In genomic region chr17:40541873-40542561, GRCh38 we compare ENCODE assay signal across 10 cellular contexts. TPM values are rescaled to one million over a fixed set of nuclear protein-coding genes. Genes with fewer than 3 reads are reported as not detected.
A peak's percentile ranks its signal among the peaks of the same experiment; 100 is the strongest.
DNase-seq lines count a peak whose midpoint lies in the region; ATAC-seq and TF ChIP-seq lines count a peak whose summit lies in the region.
"Had no signal": no experiment of that assay in that cellular context is flagged by ENCODE, and none has a peak within 500 bp of the region (broad histone marks: within the 10 kb centered on the region; RNA-seq: fewer than 3 reads in every experiment).

No MANE protein-coding gene starts in this region.

- H3K9me3 ChIP-seq in GM23248 (ENCODE audit: low read depth): no peaks in the 10 kb centered on the region
- H3K9me3 ChIP-seq in sigmoid colon: no peaks in the 10 kb centered on the region
- H3K9me3 ChIP-seq in A673 (ENCODE audit: low read depth, low read length, poor library complexity, severe bottlenecking): no peaks in the 10 kb centered on the region
- H3K9me3 ChIP-seq: SJSA1 had no signal

- H3K4me1 Mint-ChIP-seq in activated T-helper 17 cell treated with anti-CD3 and anti-CD28 coated beads, Interleukin-2, amount 50 U/mL, for 72 hours: peaks cover 61% of the 10 kb centered on the region

- H3K36me3 Mint-ChIP-seq in activated T-helper 17 cell treated with anti-CD3 and anti-CD28 coated beads, Interleukin-2, amount 50 U/mL, for 72 hours (ENCODE audit: low read depth): peaks cover 21% of the 10 kb centered on the region

- intact Hi-C loops in left cardiac atrium (cut with DNase I): no loop called here
- intact Hi-C loops in sigmoid colon (cut with DNase I): no loop called here
- intact Hi-C loops in A673 (cut with micrococcal nuclease; ENCODE audit: unreplicated experiment): no loop called here

- H3K79me2 ChIP-seq in GM23248 (ENCODE audit: insufficient read depth): no peaks in the 10 kb centered on the region

- H3K27ac ChIP-seq in GM23248 (peak overlapping the region; percentile 97), sigmoid colon (peak overlapping the region; percentile 83 to 89 (median 84)), A673 (ENCODE audit: low read depth, low read length, poor library complexity, severe bottlenecking) (no peak overlapping the region)
- H3K27ac ChIP-seq: SJSA1 had no signal

- H3K9me2 ChIP-seq in GM23248 (ENCODE audit: insufficient read depth): no peaks in the 10 kb centered on the region

- ATAC-seq in activated T-helper 17 cell treated with anti-CD3 and anti-CD28 coated beads, Interleukin-2, amount 50 U/mL, for 72 hours (replicated peaks): no peak
- ATAC-seq in left cardiac atrium (peak; percentile 54 to 81), HG03097 (IDR thresholded peaks at IDR 0.05; ENCODE audit: low FRiP score, unreplicated experiment) (no peak)

- H3K4me3 ChIP-seq in GM23248 (no peak overlapping the region), sigmoid colon (no peak overlapping the region), A673 (ENCODE audit: low read depth, low read length, poor library complexity, severe bottlenecking) (no peak overlapping the region)
- H3K4me3 ChIP-seq: SJSA1 had no signal

- peaks cover 34% of the 10 kb centered on the region for H3K4me1 ChIP-seq in GM23248 (ENCODE audit: insufficient read depth)
- peaks cover 0 to 68% (median 55%) of the 10 kb centered on the region in 4 donors for H3K4me1 ChIP-seq in sigmoid colon
- peaks cover 9% of the 10 kb centered on the region for H3K4me1 ChIP-seq in A673 (ENCODE audit: insufficient read depth, low read length, poor library complexity, severe bottlenecking)

- no peaks in the 10 kb centered on the region for H4K20me1 ChIP-seq in GM23248 (ENCODE audit: insufficient read depth)

- H2AFZ ChIP-seq in GM23248: peak overlapping the region; percentile 47

- DNase-seq in GM23248 (peak; percentile 69), left cardiac atrium (peak; percentile 87), sigmoid colon (no peak), A673 (ENCODE audit: low spot score) (no peak), ureter (ENCODE audit: low spot score) (no peak), NCI-H2107 treated with DMSO at 0.1 percent for 48 hours (lab: John Stamatoyannopoulos, UW; ENCODE audit: unreplicated experiment) (no peak)
- DNase-seq: stimulated activated CD4-positive, alpha-beta T cell treated with anti-CD3 and anti-CD28 coated beads, Interleukin-12 subunit alpha, Interleukin-12 subunit beta, amount 100 ng/mL, for 4 hours had no signal

- no peaks in the 10 kb centered on the region for H3K9me3 Mint-ChIP-seq in activated T-helper 17 cell treated with anti-CD3 and anti-CD28 coated beads, Interleukin-2, amount 50 U/mL, for 72 hours

- 46 to 51% methylated on average over 16 to 18 of the region's 18 CpGs for WGBS in GM23248 (ENCODE audit: low coverage in 1 of 2, low lambda C conversion rate in 2 of 2, missing lambda C conversion rate in 2 of 2), 2 experiments
- WGBS in sigmoid colon, 2 donors: 68 to 77% methylated on average over 18 of the region's 18 CpGs

- no peak for TF ChIP-seq POLR2A in sigmoid colon (IDR thresholded peaks at IDR 0.05)

- H3K27me3 ChIP-seq in GM23248 (replicated peaks; ENCODE audit: insufficient read depth): no peaks in the 10 kb centered on the region
- H3K27me3 ChIP-seq in sigmoid colon: no peaks in the 10 kb centered on the region
- H3K27me3 ChIP-seq in A673 (replicated peaks; ENCODE audit: insufficient read depth, low read depth, low read length, poor library complexity): no peaks in the 10 kb centered on the region
- H3K27me3 ChIP-seq: SJSA1 had no signal

- no TSS peak for BruUV-seq in A673 (replicated peaks; lab: Mats Ljungman, UMichigan)

- no peak for TF ChIP-seq EP300 in sigmoid colon (IDR thresholded peaks at IDR 0.05)

- H3K27ac Mint-ChIP-seq in activated T-helper 17 cell treated with anti-CD3 and anti-CD28 coated beads, Interleukin-2, amount 50 U/mL, for 72 hours: peak overlapping the region; percentile 100

- peak overlapping the region; percentile 94 for H3K4me3 Mint-ChIP-seq in activated T-helper 17 cell treated with anti-CD3 and anti-CD28 coated beads, Interleukin-2, amount 50 U/mL, for 72 hours

- no peaks in the 10 kb centered on the region for H3K27me3 Mint-ChIP-seq in activated T-helper 17 cell treated with anti-CD3 and anti-CD28 coated beads, Interleukin-2, amount 50 U/mL, for 72 hours

- no peak for TF ChIP-seq CTCF in sigmoid colon (IDR thresholded peaks at IDR 0.05)
- no peak for TF ChIP-seq CTCF in A673 (conservative IDR thresholded peaks at IDR 0.05; ENCODE audit: low read depth, low read length)

- in situ Hi-C loops in GM23248 (cut with MboI): no loop called here

- CTCF ChIA-PET in A673 (lab: Charles Lee): no interaction called here

- peak overlapping the region; percentile 30 for H3K4me2 ChIP-seq in GM23248 (ENCODE audit: unreplicated experiment)

- POLR2A ChIA-PET in A673 (lab: Charles Lee; ENCODE audit: low non-redundant PET): interaction anchor here (0.6 kb wide), 2 partner anchors 145 to 147 kb away, joined by 12 to 14 read pairs; no protein-coding TSS in a partner anchor

- H3F3A ChIP-seq in GM23248 (ENCODE audit: insufficient read depth): peaks cover 17% of the 10 kb centered on the region

- H3K36me3 ChIP-seq in GM23248 (ENCODE audit: low read depth) (no peaks in the 10 kb centered on the region), sigmoid colon (no peaks in the 10 kb centered on the region), A673 (ENCODE audit: insufficient read depth, low read length, poor library complexity, severe bottlenecking) (no peaks in the 10 kb centered on the region)
- H3K36me3 ChIP-seq: SJSA1 had no signal

- peak overlapping the region; percentile 81 for H3K9ac ChIP-seq in GM23248

RNA-seq across cellular contexts. Expression of gene CCR7, which starts 23.3 kb away (rescaled TPM):
- total RNA-seq in GM23248 (2014; rRNA removed; shearing (Covaris generic)): not detected in 2 replicates
- 0.68 and 1.2 TPM in 2 replicates for polyA plus RNA-seq in GM23248 (2016; fragmentation: Nextera tagmentation; extraction: Ambion mirVana)
- total RNA-seq in activated T-helper 17 cell treated with anti-CD3 and anti-CD28 coated beads, Interleukin-2, amount 50 U/mL, for 72 hours: 100 to 1,000 TPM; 140 to 304 TPM
- total RNA-seq in left cardiac atrium: under 1 TPM; 0.29 to 0.53 TPM
- total RNA-seq in sigmoid colon: not detected
- polyA plus RNA-seq in sigmoid colon: 10 to 100 TPM in 1 of 3 donors, not detected in 2; 73.5 TPM
- 0.30 and 0.55 TPM in 2 replicates for total RNA-seq in A673 (2021)
- 0.57 TPM for total RNA-seq in ureter
- total RNA-seq: SJSA1 had no signal

RNA-seq across cellular contexts. Expression of gene TNS4, which starts 40.6 kb away (rescaled TPM):
- total RNA-seq in GM23248 (2014; rRNA removed; shearing (Covaris generic)): not detected in 2 replicates
- 0.20 and 0.44 TPM in 2 replicates for polyA plus RNA-seq in GM23248 (2016; fragmentation: Nextera tagmentation; extraction: Ambion mirVana)
- 10 to 100 TPM in 1 of 2 donors, 1 to 10 TPM in 1; 8.8 to 19.8 TPM for total RNA-seq in activated T-helper 17 cell treated with anti-CD3 and anti-CD28 coated beads, Interleukin-2, amount 50 U/mL, for 72 hours
- not detected for total RNA-seq in left cardiac atrium
- not detected for total RNA-seq in sigmoid colon
- 1 to 10 TPM; 1.2 to 6.9 (median 1.8) TPM for polyA plus RNA-seq in sigmoid colon
- total RNA-seq in A673 (2021): not detected in 2 replicates
- 53.1 TPM for total RNA-seq in ureter
- total RNA-seq: SJSA1 had no signal

Comparison
In these comparisons a context has a peak if more than half of its experiments do, and no peak if none do; other contexts are left out.
1. DNase-seq: peak in GM23248 (single experiment) and left cardiac atrium (single experiment); none in sigmoid colon (single experiment), A673 (single experiment), ureter (single experiment) and NCI-H2107 treated with DMSO at 0.1 percent for 48 hours (single experiment).
2. ATAC-seq: peak in left cardiac atrium (2 of 2); none in activated T-helper 17 cell treated with anti-CD3 and anti-CD28 coated beads, Interleukin-2, amount 50 U/mL, for 72 hours (single experiment) and HG03097 (single experiment).
3. RNA of gene CCR7, which starts 23.3 kb away (total RNA-seq): 140 to 304 TPM in activated T-helper 17 cell treated with anti-CD3 and anti-CD28 coated beads, Interleukin-2, amount 50 U/mL, for 72 hours; 0.57 TPM in ureter (single experiment), 0.29 to 0.53 TPM in left cardiac atrium, 0.30 to 0.55 TPM in A673, not detected in GM23248 and not detected in sigmoid colon; every median in the first group is over 10 times any median in the second.